Comparison of ENCODE assay signal across 23 cellular contexts in the genomic region with DNA sequence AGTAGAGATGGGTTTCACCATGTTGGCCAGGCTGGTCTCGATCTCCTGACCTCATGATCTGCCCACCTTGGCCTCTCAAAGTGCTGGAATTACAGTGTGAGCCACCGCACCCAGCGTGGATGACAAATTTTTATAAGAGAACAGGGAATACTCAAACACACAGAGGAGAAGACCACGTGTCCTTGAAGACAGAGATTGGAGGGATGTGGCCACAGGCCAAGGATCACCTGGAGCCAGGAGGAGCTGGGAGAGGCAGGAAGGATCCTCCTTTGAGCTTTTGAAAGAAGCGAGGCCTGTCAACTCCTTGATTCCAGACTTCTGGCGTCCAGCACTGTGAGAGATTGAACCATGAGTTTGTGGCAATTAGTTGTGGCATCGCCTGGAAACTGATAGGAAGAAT.
DNase-seq lines count a peak whose midpoint lies in the region; ATAC-seq and TF ChIP-seq lines count a peak whose summit lies in the region.
"Had no signal": no experiment of that assay in that cellular context is flagged by ENCODE, and none has a peak within 500 bp of the region (broad histone marks: within the 10 kb centered on the region; RNA-seq: fewer than 3 reads in every experiment).

No MANE protein-coding gene starts in this region.

- H3K9me3 ChIP-seq in right atrium auricular region = no peaks in the 10 kb centered on the region
- no peaks in the 10 kb centered on the region for H3K9me3 ChIP-seq in heart right ventricle
- no peaks in the 10 kb centered on the region for H3K9me3 ChIP-seq in endodermal cell (ENCODE audit: control insufficient read depth, low read length)

- H3K4me1 ChIP-seq in right atrium auricular region (no peaks in the 10 kb centered on the region), heart right ventricle (no peaks in the 10 kb centered on the region), endodermal cell (ENCODE audit: control insufficient read depth, insufficient read depth, low read length) (no peaks in the 10 kb centered on the region)
- H3K4me1 ChIP-seq: BE2C, BLaER1 had no signal

- H3K4me1 Mint-ChIP-seq in endodermal cell = no peaks in the 10 kb centered on the region
- H3K4me1 Mint-ChIP-seq: CD14-positive monocyte; CD4-positive, alpha-beta memory T cell; CD4-positive, CD25-positive, alpha-beta regulatory T cell; CD8-positive, alpha-beta memory T cell had no signal

- no peak for ATAC-seq in heart right ventricle

- no peaks in the 10 kb centered on the region for H3K36me3 ChIP-seq in right atrium auricular region
- no peaks in the 10 kb centered on the region for H3K36me3 ChIP-seq in heart right ventricle
- no peaks in the 10 kb centered on the region for H3K36me3 ChIP-seq in endodermal cell (ENCODE audit: control insufficient read depth, insufficient read depth, low read length)
- H3K36me3 ChIP-seq: BE2C, BLaER1 had no signal

- 74 to 75% methylated on average over 7 of the region's 7 CpGs for WGBS in heart right ventricle, 2 donors
- WGBS in endodermal cell (ENCODE audit: insufficient coverage in 1 of 2, insufficient read length in 1 of 2), 2 experiments = 66 to 78% methylated on average over 5 to 7 of the region's 7 CpGs

- H3K27ac ChIP-seq in right atrium auricular region = no peak overlapping the region
- H3K27ac ChIP-seq in heart right ventricle = no peak overlapping the region
- H3K27ac ChIP-seq in endodermal cell (ENCODE audit: low read depth, low read length) = no peak overlapping the region
- H3K27ac ChIP-seq: BLaER1 had no signal

- peaks cover 42% of the 10 kb centered on the region for H3K9me3 Mint-ChIP-seq in endodermal cell

- no peaks in the 10 kb centered on the region for H3K36me3 Mint-ChIP-seq in endodermal cell (ENCODE audit: low read depth)
- H3K36me3 Mint-ChIP-seq: CD14-positive monocyte; CD4-positive, alpha-beta memory T cell; CD4-positive, CD25-positive, alpha-beta regulatory T cell; CD8-positive, alpha-beta memory T cell had no signal

- no peak overlapping the region for H3K4me3 ChIP-seq in right atrium auricular region
- H3K4me3 ChIP-seq in heart right ventricle = no peak overlapping the region
- no peak overlapping the region for H3K4me3 ChIP-seq in endodermal cell (ENCODE audit: low read length)
- H3K4me3 ChIP-seq: BLaER1 had no signal

- H3K4me3 Mint-ChIP-seq in endodermal cell = no peak overlapping the region
- H3K4me3 Mint-ChIP-seq: CD14-positive monocyte; CD4-positive, alpha-beta memory T cell; CD4-positive, CD25-positive, alpha-beta regulatory T cell; CD8-positive, alpha-beta memory T cell had no signal

- intact Hi-C loops in heart right ventricle (cut with DNase I) = loop anchor here in 1 of 10 donors (10.0 kb wide), 1 partner anchor 57 kb away; no protein-coding TSS in a partner anchor

- no peak overlapping the region for H3K27ac Mint-ChIP-seq in endodermal cell
- H3K27ac Mint-ChIP-seq: CD4-positive, alpha-beta memory T cell; CD4-positive, CD25-positive, alpha-beta regulatory T cell had no signal

- DNase-seq in activated CD8-positive, alpha-beta memory T cell treated with anti-CD3 and anti-CD28 coated beads, Interleukin-2, amount 50 U/mL, for 48 hours = peak; percentile 12
- no peak for DNase-seq in activated CD8-positive, alpha-beta memory T cell treated with anti-CD3 and anti-CD28 coated beads, Interleukin-2, amount 50 U/mL, for 4 hours
- DNase-seq in right atrium auricular region (ENCODE audit: low spot score) (peak; percentile 28), heart right ventricle (no peak), endodermal cell (peak; percentile 15), HUDEP-2 (lab: John Stamatoyannopoulos, UW; ENCODE audit: unreplicated experiment in 76 of 76) (no peak), DMS53 treated with DMSO at 0.1 percent for 48 hours (lab: John Stamatoyannopoulos, UW; ENCODE audit: unreplicated experiment) (no peak)
- peak; percentile 5 for DNase-seq in stimulated activated CD8-positive, alpha-beta memory T cell treated with anti-CD3 and anti-CD28 coated beads, Interleukin-4, amount 100 ng/mL, for 48 hours
- DNase-seq: 8988T; ACHN; BE2C; C1 segment of cervical spinal cord; CD4-positive, alpha-beta memory T cell; CD4-positive, CD25-positive, alpha-beta regulatory T cell; CD8-positive, alpha-beta memory T cell; COR-L47; DMS 273 treated with DMSO at 0.1 percent for 48 hours; DMS153; DMS53; DMS79 treated with DMSO at 0.1 percent for 48 hours; GF-D8 had no signal

- no peak overlapping the region for H3K9ac ChIP-seq in endodermal cell (ENCODE audit: extremely low read depth, low read length, poor library complexity, severe bottlenecking)
- H3K9ac ChIP-seq: BLaER1 had no signal

- TF ChIP-seq CTCF in right atrium auricular region (IDR thresholded peaks at IDR 0.05) = no peak
- TF ChIP-seq CTCF in heart right ventricle (IDR thresholded peaks at IDR 0.05) = no peak
- TF ChIP-seq CTCF in endodermal cell (conservative IDR thresholded peaks at IDR 0.05) = no peak

- H3K27me3 Mint-ChIP-seq in endodermal cell (ENCODE audit: insufficient read depth) = no peaks in the 10 kb centered on the region
- H3K27me3 Mint-ChIP-seq: CD4-positive, CD25-positive, alpha-beta regulatory T cell had no signal

- H3K27me3 ChIP-seq in right atrium auricular region (no peaks in the 10 kb centered on the region), heart right ventricle (peaks cover 0 to 42% (median 26%) of the 10 kb centered on the region in 7 donors), endodermal cell (ENCODE audit: control insufficient read depth, insufficient read depth, low read length, poor library complexity, severe bottlenecking) (no peaks in the 10 kb centered on the region)
- H3K27me3 ChIP-seq: BE2C had no signal

Comparison
In these comparisons a context has a peak if more than half of its experiments do, and no peak if none do; other contexts are left out.
1. DNase-seq: peak in activated CD8-positive, alpha-beta memory T cell treated with anti-CD3 and anti-CD28 coated beads, Interleukin-2, amount 50 U/mL, for 48 hours (single experiment), right atrium auricular region (single experiment), endodermal cell (single experiment) and stimulated activated CD8-positive, alpha-beta memory T cell treated with anti-CD3 and anti-CD28 coated beads, Interleukin-4, amount 100 ng/mL, for 48 hours (single experiment); none in activated CD8-positive, alpha-beta memory T cell treated with anti-CD3 and anti-CD28 coated beads, Interleukin-2, amount 50 U/mL, for 4 hours (single experiment), heart right ventricle (0 of 2), HUDEP-2 (0 of 76) and DMS53 treated with DMSO at 0.1 percent for 48 hours (single experiment).